8 cellular contexts compared by ENCODE assay signal in the genomic region with DNA sequence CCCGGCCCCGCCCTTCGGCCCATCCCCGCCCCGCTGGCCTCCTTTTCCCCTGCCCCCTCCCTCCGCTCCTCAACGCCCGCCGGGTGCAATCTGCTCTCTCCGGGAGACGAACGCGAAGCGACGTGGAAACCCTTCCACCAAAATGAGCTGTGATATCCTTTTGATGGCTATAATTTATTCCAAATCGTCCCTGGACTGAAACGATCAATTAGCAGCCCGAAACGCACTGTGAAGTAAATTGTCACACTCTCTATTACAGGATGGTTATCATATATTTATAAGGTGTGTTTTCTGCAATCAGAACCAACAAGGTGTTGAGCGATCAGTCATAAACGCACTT.
DNase-seq lines count a peak whose midpoint lies in the region; ATAC-seq and TF ChIP-seq lines count a peak whose summit lies in the region.

No MANE protein-coding gene starts in this region.

- peak overlapping the region in 2 of 7 donors; percentile 31 to 35 for H3K27ac Mint-ChIP-seq in CD4-positive, alpha-beta memory T cell
- H3K27ac Mint-ChIP-seq in neural progenitor cell, result peak overlapping the region; percentile 86

- H3K14ac ChIP-seq in IMR-90 (replicated peaks; ENCODE audit: low read depth, low read length), result no peak overlapping the region

- H3K9ac ChIP-seq in IMR-90 (ENCODE audit: low read depth, low read length) (peak overlapping the region; percentile 33; the same call in 1 of the 2 replicates), duodenal mucosa (ENCODE audit: low read depth in 1 of 2, low read length in 2 of 2) (no peak overlapping the region), neural progenitor cell (no peak overlapping the region)

- H3K27me3 ChIP-seq in CD4-positive, alpha-beta memory T cell (ENCODE audit: insufficient read depth, low read length), result peaks cover 10% of the 10 kb centered on the region
- peaks cover 18% of the 10 kb centered on the region for H3K27me3 ChIP-seq in IMR-90 (ENCODE audit: control insufficient read depth, insufficient read depth, low read length)
- H3K27me3 ChIP-seq in duodenal mucosa (ENCODE audit: control insufficient read depth in 1 of 2, insufficient read depth in 2 of 2, low read length in 2 of 2), result peaks cover 0 to 31% of the 10 kb centered on the region in 2 donors
- peaks cover 64% of the 10 kb centered on the region for H3K27me3 ChIP-seq in neural progenitor cell

- no peak overlapping the region for H3K4ac ChIP-seq in IMR-90 (ENCODE audit: low read depth, low read length)

- H3K79me2 ChIP-seq in neural progenitor cell (ENCODE audit: low read depth), result no peaks in the 10 kb centered on the region

- WGBS in IMR-90 (ENCODE audit: extremely low coverage in 2 of 2, insufficient read length in 1 of 2), 2 experiments, result no CpG with 5 or more reads among the region's 21 CpGs

- intact Hi-C loops in CD4-positive, alpha-beta memory T cell (cut with micrococcal nuclease), result loop anchor here (2.0 kb wide), 1 partner anchor 17 kb away; no protein-coding TSS in a partner anchor
- intact Hi-C loops in IMR-90 (cut with micrococcal nuclease), result loop anchor here (5.0 kb wide), 3 partner anchors 111 to 171 kb away; a partner anchor contains a TSS

- H2AK9ac ChIP-seq in IMR-90 (replicated peaks; ENCODE audit: low read depth, low read length, poor library complexity), result no peak overlapping the region

- no TSS peak for BruUV-seq in IMR-90 (replicated peaks; lab: Mats Ljungman, UMichigan)

- H3K9me3 Mint-ChIP-seq in CD4-positive, alpha-beta memory T cell, result peaks cover 0 to 3% (median 0%) of the 10 kb centered on the region in 8 donors
- H3K9me3 Mint-ChIP-seq in neural progenitor cell, result peaks cover 3% of the 10 kb centered on the region

- H4K8ac ChIP-seq in IMR-90 (ENCODE audit: low read depth in 2 of 2, low read length in 2 of 2), result no peak overlapping the region

- in situ Hi-C loops in IMR-90 (cut with MboI; ENCODE audit: low sequenced_read_pairs), result no loop called here

- H3K4me2 ChIP-seq in IMR-90 (ENCODE audit: low read depth, low read length) (peak overlapping the region; percentile 97), neural progenitor cell (peak overlapping the region; percentile 93)

- no peak overlapping the region for H2BK20ac ChIP-seq in IMR-90 (ENCODE audit: low read depth, low read length)

- peak overlapping the region; percentile 86 for H2AFZ ChIP-seq in IMR-90 (replicated peaks; ENCODE audit: low read length, poor library complexity)
- H2AFZ ChIP-seq in neural progenitor cell (replicated peaks), result peak overlapping the region; percentile 57

- no peak overlapping the region for H2AK5ac ChIP-seq in IMR-90 (ENCODE audit: low read depth, low read length)

- peak overlapping the region in 1 of 2 donors; percentile 43 for H3K4me3 ChIP-seq in CD4-positive, alpha-beta memory T cell (ENCODE audit: low read length in 2 of 2)
- peak overlapping the region; percentile 56 for H3K4me3 ChIP-seq in IMR-90 (ENCODE audit: insufficient read depth, low read depth, low read length)
- H3K4me3 ChIP-seq in duodenal mucosa (ENCODE audit: low read depth in 1 of 2, low read length in 2 of 2), result peak overlapping the region; percentile 56 to 71
- peak overlapping the region; percentile 67 for H3K4me3 ChIP-seq in neural progenitor cell

- no peak overlapping the region for H3K56ac ChIP-seq in IMR-90 (ENCODE audit: extremely low read depth, insufficient read depth, low read length)

- no peak overlapping the region for H3K23ac ChIP-seq in IMR-90 (ENCODE audit: low read depth, low read length)

- no peaks in the 10 kb centered on the region for H3F3A ChIP-seq in neural progenitor cell (ENCODE audit: low read depth)

- no peaks in the 10 kb centered on the region; the same call in 1 of the 2 replicates for H3K9me1 ChIP-seq in IMR-90 (ENCODE audit: insufficient read depth, low read length)

- TF ChIP-seq CTCF in IMR-90 (conservative IDR thresholded peaks at IDR 0.05; ENCODE audit: low read depth, low read length) (no peak), neural progenitor cell (IDR thresholded peaks at IDR 0.05) (no peak)

- H3K36me3 ChIP-seq in CD4-positive, alpha-beta memory T cell (ENCODE audit: insufficient read depth, low read length), result no peaks in the 10 kb centered on the region
- no peaks in the 10 kb centered on the region for H3K36me3 ChIP-seq in IMR-90 (ENCODE audit: control insufficient read depth, insufficient read depth, low read length)
- no peaks in the 10 kb centered on the region for H3K36me3 ChIP-seq in duodenal mucosa (ENCODE audit: control insufficient read depth in 1 of 2, insufficient read depth in 2 of 2, low read length in 2 of 2)
- H3K36me3 ChIP-seq in neural progenitor cell, result no peaks in the 10 kb centered on the region

- no peaks in the 10 kb centered on the region for H3K79me1 ChIP-seq in IMR-90 (ENCODE audit: low read depth in 1 of 2, low read length in 2 of 2)

- H2BK5ac ChIP-seq in IMR-90 (ENCODE audit: low read depth, low read length, poor library complexity, severe bottlenecking), result no peak overlapping the region

- DNase-seq in CD4-positive, alpha-beta memory T cell, result no peak
- DNase-seq in IMR-90 (no peak), neural progenitor cell (ENCODE audit: low spot score) (no peak), DMS79 treated with DMSO at 0.1 percent for 48 hours (lab: John Stamatoyannopoulos, UW) (no peak), SW480 (ENCODE audit: low spot score) (no peak), HuH-7 (ENCODE audit: low spot score) (no peak)

- no peak for ATAC-seq in IMR-90 (ENCODE audit: low read depth)
- ATAC-seq in esophagus mucosa, result no peak

- CTCF ChIA-PET in CD4-positive, alpha-beta memory T cell (lab: Charles Lee; ENCODE audit: partially characterized antibody), result interaction anchor here (1.0 to 1.7 kb wide), 2 partner anchors 13 to 313 kb away, joined by 3 to 4 read pairs; no protein-coding TSS in a partner anchor
- CTCF ChIA-PET in IMR-90 (lab: Yijun Ruan, JAX), result interaction anchor here (1.0 to 1.1 kb wide), 2 partner anchors 33 to 136 kb away, joined by 3 to 5 read pairs; no protein-coding TSS in a partner anchor

- no peak overlapping the region for H4K5ac ChIP-seq in IMR-90 (ENCODE audit: low read depth, low read length)

- no peak overlapping the region for H2BK120ac ChIP-seq in IMR-90 (ENCODE audit: low read depth, low read length)

- no peaks in the 10 kb centered on the region for H4K20me1 ChIP-seq in IMR-90 (ENCODE audit: insufficient read depth, low read length)
- peaks cover 8% of the 10 kb centered on the region for H4K20me1 ChIP-seq in neural progenitor cell (ENCODE audit: low read depth)

- H2BK15ac ChIP-seq in IMR-90 (ENCODE audit: low read depth, low read length), result no peak overlapping the region

- no peaks in the 10 kb centered on the region for H3K36me3 Mint-ChIP-seq in CD4-positive, alpha-beta memory T cell
- H3K36me3 Mint-ChIP-seq in neural progenitor cell, result peaks cover 5% of the 10 kb centered on the region

- no peak for TF ChIP-seq RAD21 in IMR-90 (IDR thresholded peaks at IDR 0.05; ENCODE audit: low read length)

- POLR2A ChIA-PET in CD4-positive, alpha-beta memory T cell (lab: Charles Lee; ENCODE audit: partially characterized antibody), result no interaction called here
- POLR2A ChIA-PET in IMR-90 (lab: Charles Lee; ENCODE audit: unreplicated experiment), result interaction anchor here (0.6 kb wide), 1 partner anchor 20 kb away, joined by 4 read pairs; no protein-coding TSS in a partner anchor

- H4K91ac ChIP-seq in IMR-90 (ENCODE audit: insufficient read depth, low read depth, low read length), result no peak overlapping the region

- H3K4me3 Mint-ChIP-seq in CD4-positive, alpha-beta memory T cell, result peak overlapping the region; percentile 69 to 92 (median 84)
- H3K4me3 Mint-ChIP-seq in neural progenitor cell, result peak overlapping the region; percentile 92

- dilution Hi-C loops in IMR-90 (cut with HindIII; ENCODE audit: low sequenced_read_pairs, unreplicated experiment), result no loop called here

- no peaks in the 10 kb centered on the region for H3K9me3 ChIP-seq in CD4-positive, alpha-beta memory T cell (ENCODE audit: control insufficient read depth in 1 of 2, low read length in 2 of 2)
- H3K9me3 ChIP-seq in IMR-90 (ENCODE audit: control insufficient read depth, insufficient read depth, low read length) (no peaks in the 10 kb centered on the region), duodenal mucosa (ENCODE audit: control insufficient read depth in 1 of 2, low read length in 2 of 2) (no peaks in the 10 kb centered on the region), neural progenitor cell (ENCODE audit: low read depth) (no peaks in the 10 kb centered on the region)

- peaks cover 17% of the 10 kb centered on the region for H3K4me1 ChIP-seq in CD4-positive, alpha-beta memory T cell (ENCODE audit: insufficient read depth, low read length)
- no peaks in the 10 kb centered on the region for H3K4me1 ChIP-seq in IMR-90 (ENCODE audit: control insufficient read depth, insufficient read depth, low read length)
- peaks cover 8 to 15% of the 10 kb centered on the region in 2 donors for H3K4me1 ChIP-seq in duodenal mucosa (ENCODE audit: control insufficient read depth in 1 of 2, insufficient read depth in 2 of 2, low read length in 2 of 2)
- H3K4me1 ChIP-seq in neural progenitor cell, result peaks cover 15% of the 10 kb centered on the region

- H3K4me1 Mint-ChIP-seq in CD4-positive, alpha-beta memory T cell, result peaks cover 8 to 14% (median 13%) of the 10 kb centered on the region in 4 donors
- peaks cover 34% of the 10 kb centered on the region for H3K4me1 Mint-ChIP-seq in neural progenitor cell

- H3K27me3 Mint-ChIP-seq in CD4-positive, alpha-beta memory T cell, result peaks cover 25 to 27% of the 10 kb centered on the region in 2 donors
- peaks cover 12% of the 10 kb centered on the region for H3K27me3 Mint-ChIP-seq in neural progenitor cell (ENCODE audit: insufficient read depth, low read depth)

- no peak for TF ChIP-seq POLR2A in IMR-90 (IDR thresholded peaks at IDR 0.05; ENCODE audit: low read depth, low read length)

- H3K27ac ChIP-seq in CD4-positive, alpha-beta memory T cell (ENCODE audit: low read depth, low read length), result no peak overlapping the region
- no peak overlapping the region for H3K27ac ChIP-seq in IMR-90 (ENCODE audit: insufficient read depth, low read length)
- H3K27ac ChIP-seq in duodenal mucosa (ENCODE audit: low read depth, low read length), result no peak overlapping the region
- H3K27ac ChIP-seq in neural progenitor cell, result no peak overlapping the region

- H3K18ac ChIP-seq in IMR-90 (ENCODE audit: low read depth, low read length), result no peak overlapping the region

TF ChIP-seq in IMR-90, 13 proteins besides CTCF, POLR2A, EP300 and RAD21 (continues in another document):
- TF ChIP-seq FOS (IDR thresholded peaks at IDR 0.05; ENCODE audit: low read depth, low read length), result no peak
- no peak for TF ChIP-seq MAFK (IDR thresholded peaks at IDR 0.05; ENCODE audit: low read depth, low read length)
- no peak for TF ChIP-seq SMC3 (IDR thresholded peaks at IDR 0.05; ENCODE audit: low read depth, low read length)
- TF ChIP-seq BHLHE40 (IDR thresholded peaks at IDR 0.05; ENCODE audit: low read depth, low read length), result no peak
- TF ChIP-seq CHD1 (IDR thresholded peaks at IDR 0.05; ENCODE audit: low read depth, low read length), result no peak
